ENCODE assay signal across 10 cellular contexts in the genomic region with DNA sequence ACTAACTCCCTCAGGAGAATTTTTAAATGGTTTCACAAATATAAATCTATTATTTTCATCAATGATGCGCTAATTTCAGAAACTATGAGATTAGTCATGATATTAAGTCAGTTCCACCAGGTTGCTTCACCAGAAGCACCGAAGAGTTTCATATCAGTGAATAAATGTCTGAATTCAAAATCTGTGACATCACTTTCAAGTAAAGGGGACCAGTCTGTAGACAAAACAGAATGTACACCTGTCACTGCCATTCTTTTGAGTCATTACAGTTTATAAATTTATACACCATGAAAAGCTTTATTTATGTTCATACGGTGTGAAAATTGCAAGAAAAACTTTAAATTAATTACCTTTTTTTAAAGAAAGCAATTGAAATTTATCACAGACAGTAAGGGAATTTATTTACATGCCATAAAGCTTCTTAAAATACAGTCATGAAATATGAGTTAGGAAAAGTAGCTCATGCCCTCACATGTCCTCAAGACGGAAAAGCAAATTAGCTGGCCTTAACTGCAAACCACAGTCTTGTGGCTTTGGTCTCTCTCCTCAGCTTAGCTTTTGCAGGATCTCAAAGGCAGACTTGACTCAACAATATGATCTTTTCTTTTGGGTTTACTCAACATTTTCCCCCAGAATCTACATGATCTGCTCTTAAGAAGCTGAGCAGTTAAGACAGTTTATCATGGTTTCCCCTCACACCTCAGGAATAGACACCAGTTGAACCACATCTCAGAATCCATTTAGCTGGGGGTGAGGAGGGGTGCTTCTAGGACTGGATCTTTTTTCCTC.
A peak's percentile ranks its signal among the peaks of the same experiment; 100 is the strongest.
DNase-seq lines count a peak whose midpoint lies in the region; ATAC-seq and TF ChIP-seq lines count a peak whose summit lies in the region.
"Had no signal": no experiment of that assay in that cellular context is flagged by ENCODE, and none has a peak within 500 bp of the region (broad histone marks: within the 10 kb centered on the region; RNA-seq: fewer than 3 reads in every experiment).

No MANE protein-coding gene starts in this region.

- no peaks in the 10 kb centered on the region for H4K20me1 ChIP-seq in OCI-LY7 (ENCODE audit: insufficient read depth, low read length)

- TF ChIP-seq CTCF in OCI-LY7 (conservative IDR thresholded peaks at IDR 0.05; ENCODE audit: low read length), result no peak

- H3K9me2 ChIP-seq in OCI-LY7 (ENCODE audit: insufficient read depth, low read length), result no peaks in the 10 kb centered on the region

- no peaks in the 10 kb centered on the region for H3K79me2 ChIP-seq in OCI-LY7 (ENCODE audit: insufficient read depth, low read depth, low read length)

- no peak overlapping the region for H3K4me3 ChIP-seq in OCI-LY7 (ENCODE audit: low read depth, low read length, poor library complexity, severe bottlenecking)

- no peak overlapping the region for H2AFZ ChIP-seq in OCI-LY7 (ENCODE audit: low read length)

- H3K4me1 Mint-ChIP-seq in T-helper 2 cell treated with Interferon-gamma antibody and Interleukin-4, amounts not matched to agents 5 μg/mL and 100 μg/mL, for 36 hours (ENCODE audit: low read depth), result peaks cover 42% of the 10 kb centered on the region
- H3K4me1 Mint-ChIP-seq: central memory CD8-positive, alpha-beta T cell; memory B cell had no signal

- CTCF ChIA-PET in OCI-LY7 (lab: Charles Lee; ENCODE audit: unreplicated experiment), result no interaction called here

- H3K27me3 Mint-ChIP-seq in T-helper 2 cell treated with Interferon-gamma antibody and Interleukin-4, amounts not matched to agents 5 μg/mL and 100 μg/mL, for 36 hours (ENCODE audit: low read depth), result no peaks in the 10 kb centered on the region
- H3K27me3 Mint-ChIP-seq: memory B cell had no signal

- peak; percentile 79 for DNase-seq in EH (ENCODE audit: low read depth)
- DNase-seq in T-helper 2 cell treated with Interferon-gamma antibody and Interleukin-4, amounts not matched to agents 5 μg/mL and 100 μg/mL, for 36 hours (ENCODE audit: low spot score), result peak; percentile 67
- no peak for DNase-seq in RKO (ENCODE audit: low spot score)
- DNase-seq in NCI-H2196 (lab: John Stamatoyannopoulos, UW; ENCODE audit: unreplicated experiment), result no peak
- no peak for DNase-seq in OCI-LY7 (ENCODE audit: low spot score)
- DNase-seq in NCI-H345 treated with DMSO at 0.1 percent for 48 hours (lab: John Stamatoyannopoulos, UW; ENCODE audit: unreplicated experiment), result no peak

- no TSS peak for BruUV-seq in OCI-LY7 (replicated peaks; lab: Mats Ljungman, UMichigan)

- H3K27ac Mint-ChIP-seq in T-helper 2 cell treated with Interferon-gamma antibody and Interleukin-4, amounts not matched to agents 5 μg/mL and 100 μg/mL, for 36 hours, result peak overlapping the region; percentile 69
- H3K27ac Mint-ChIP-seq: memory B cell had no signal

- H3K4me2 ChIP-seq in OCI-LY7 (ENCODE audit: low read length), result no peak overlapping the region

- H3K4me3 Mint-ChIP-seq in T-helper 2 cell treated with Interferon-gamma antibody and Interleukin-4, amounts not matched to agents 5 μg/mL and 100 μg/mL, for 36 hours, result peak overlapping the region; percentile 28
- H3K4me3 Mint-ChIP-seq: central memory CD8-positive, alpha-beta T cell; memory B cell had no signal

- intact Hi-C loops in OCI-LY7 (cut with micrococcal nuclease; ENCODE audit: unreplicated experiment), result no loop called here

- no peaks in the 10 kb centered on the region for H3K9me3 ChIP-seq in OCI-LY7 (ENCODE audit: low read length)

- no peaks in the 10 kb centered on the region for H3K4me1 ChIP-seq in OCI-LY7 (ENCODE audit: insufficient read depth, low read length, poor library complexity, severe bottlenecking)

- ATAC-seq in GM19452 (IDR thresholded peaks at IDR 0.05; ENCODE audit: unreplicated experiment) (peak; percentile 89), HG03108 (IDR thresholded peaks at IDR 0.05; ENCODE audit: unreplicated experiment) (peak; percentile 88)

- H3K27ac ChIP-seq in OCI-LY7 (ENCODE audit: low read depth, low read length, poor library complexity, severe bottlenecking), result no peak overlapping the region

- H3K36me3 ChIP-seq in OCI-LY7 (ENCODE audit: insufficient read depth, low read length), result no peaks in the 10 kb centered on the region

- no peaks in the 10 kb centered on the region for H3K9me3 Mint-ChIP-seq in T-helper 2 cell treated with Interferon-gamma antibody and Interleukin-4, amounts not matched to agents 5 μg/mL and 100 μg/mL, for 36 hours
- H3K9me3 Mint-ChIP-seq: central memory CD8-positive, alpha-beta T cell; memory B cell had no signal

- POLR2A ChIA-PET in OCI-LY7 (lab: Charles Lee), result interaction anchor here (0.5 to 1.0 kb wide), 3 partner anchors 9 to 1411 kb away, joined by 3 read pairs; no protein-coding TSS in a partner anchor

- peaks cover 3% of the 10 kb centered on the region for H3K36me3 Mint-ChIP-seq in T-helper 2 cell treated with Interferon-gamma antibody and Interleukin-4, amounts not matched to agents 5 μg/mL and 100 μg/mL, for 36 hours (ENCODE audit: low read depth)
- H3K36me3 Mint-ChIP-seq: memory B cell had no signal

Comparison
In these comparisons a context has a peak if more than half of its experiments do, and no peak if none do; other contexts are left out.
1. DNase-seq: peak in EH (single experiment) and T-helper 2 cell treated with Interferon-gamma antibody and Interleukin-4, amounts not matched to agents 5 μg/mL and 100 μg/mL, for 36 hours (single experiment); none in RKO (single experiment), NCI-H2196 (single experiment), OCI-LY7 (single experiment) and NCI-H345 treated with DMSO at 0.1 percent for 48 hours (single experiment).